8 cellular contexts compared by ENCODE assay signal in the genomic region with DNA sequence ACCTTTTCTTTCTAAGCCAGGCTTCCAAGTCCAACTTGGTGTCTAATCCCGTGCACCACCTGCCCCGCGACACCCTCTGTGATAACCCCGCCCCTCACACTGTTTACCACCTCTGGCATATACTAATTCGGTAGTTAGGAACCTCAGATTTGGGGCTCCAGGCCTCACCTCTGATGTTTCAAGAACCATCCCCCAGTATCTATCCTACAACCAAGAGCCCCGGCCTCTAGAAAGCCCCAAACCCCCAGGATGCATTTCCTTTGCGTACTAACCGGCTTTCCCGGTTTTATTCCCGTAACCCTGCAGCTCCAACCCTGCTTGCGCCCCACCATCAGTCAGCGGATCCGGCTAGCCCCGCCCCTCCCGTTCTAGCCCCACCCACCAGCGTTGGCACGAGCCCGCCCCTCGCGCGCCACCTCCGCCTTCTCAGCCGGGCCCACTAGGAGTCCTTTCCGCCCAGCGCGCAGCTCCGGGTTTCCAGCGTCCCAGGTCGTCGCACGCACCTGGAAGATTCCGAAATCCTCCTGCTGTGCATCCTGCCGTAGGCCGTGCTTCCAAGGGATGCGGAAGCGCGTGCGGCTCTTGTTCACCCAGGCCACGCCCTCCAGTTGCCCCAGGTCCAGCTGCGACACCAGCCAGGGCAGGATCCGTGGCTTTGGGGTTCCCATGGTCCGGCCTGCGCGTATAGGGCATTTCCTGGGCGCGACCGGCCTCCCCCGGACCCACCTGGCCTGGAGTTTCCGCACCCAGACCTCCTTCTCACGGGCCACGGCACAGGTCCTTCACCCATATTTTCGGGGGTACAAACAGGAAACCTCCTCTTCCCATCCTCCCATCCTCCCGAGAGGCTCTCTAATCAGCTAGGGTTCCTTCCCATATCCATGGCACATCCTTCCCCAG. TPM values are rescaled to one million over a fixed set of nuclear protein-coding genes. Genes with fewer than 3 reads are reported as not detected.
DNase-seq lines count a peak whose midpoint lies in the region; ATAC-seq and TF ChIP-seq lines count a peak whose summit lies in the region.

No MANE protein-coding gene starts in this region.

- peaks cover 10% of the 10 kb centered on the region; the same call in 1 of the 2 replicates for H3K36me3 Mint-ChIP-seq in HFFc6 (ENCODE audit: low read depth)

- H3K27me3 Mint-ChIP-seq in HFFc6 (ENCODE audit: insufficient read depth): peaks cover 11% of the 10 kb centered on the region

- ATAC-seq in HG03039 (IDR thresholded peaks at IDR 0.05; ENCODE audit: unreplicated experiment): no peak

- no peaks in the 10 kb centered on the region for H3K27me3 ChIP-seq in kidney epithelial cell (ENCODE audit: control insufficient read depth, insufficient read depth, low read length)

- peak overlapping the region; percentile 84 for H3K4me3 ChIP-seq in kidney epithelial cell (ENCODE audit: low read depth, low read length)

- peak overlapping the region; percentile 85 for H3K27ac Mint-ChIP-seq in HFFc6

- H3K4me1 Mint-ChIP-seq in HFFc6 (ENCODE audit: low read depth): peaks cover 22% of the 10 kb centered on the region

- peak overlapping the region; percentile 93 for H3K4me3 Mint-ChIP-seq in HFFc6

- TF ChIP-seq CTCF in HFFc6 (IDR thresholded peaks at IDR 0.05): 0 out of 2 replicates have a peak, but pooled peaks have one; percentile 10
- TF ChIP-seq CTCF in kidney epithelial cell (IDR thresholded peaks at IDR 0.05; ENCODE audit: insufficient read depth, low read length, poor library complexity, severe bottlenecking): peak; percentile 7

- no peaks in the 10 kb centered on the region for H3K9me3 Mint-ChIP-seq in HFFc6

- peaks cover 2% of the 10 kb centered on the region for H3K36me3 ChIP-seq in kidney epithelial cell (ENCODE audit: control insufficient read depth, insufficient read depth, low read length)

- peak; percentile 93 for DNase-seq in DMS 273 (lab: John Stamatoyannopoulos, UW; ENCODE audit: unreplicated experiment)
- DNase-seq in HFFc6: peak; percentile 79
- DNase-seq in NCI-H226: peak; percentile 93
- DNase-seq in activated CD4-positive, CD25-positive, alpha-beta regulatory T cell treated with anti-CD3 and anti-CD28 coated beads, Interleukin-2, amount 50 U/mL, for 72 hours: peak; percentile 88
- peak; percentile 84 for DNase-seq in cerebellar cortex (ENCODE audit: low spot score)
- no peak for DNase-seq in kidney epithelial cell (ENCODE audit: low read depth)
- peak; percentile 95 for DNase-seq in stimulated activated CD4-positive, alpha-beta T cell treated with anti-CD3 and anti-CD28 coated beads, Interleukin-15, amount 100 ng/mL, for 24 hours

RNA-seq across cellular contexts. Expression of gene IRF3, which starts 1.2 kb away (rescaled TPM):
- total RNA-seq in HFFc6 (2021; fragmentation: NEBNext Ultra II Directional; extraction: Animal tissue kit (Norgen Biotek cat#: 25700)): 10 to 100 TPM; 55.5 to 72.8 (median 58.7) TPM
- total RNA-seq in kidney epithelial cell: 47.3 and 66.6 TPM in 2 replicates

RNA-seq across cellular contexts. Expression of gene BCL2L12, which starts 1.3 kb away (rescaled TPM):
- 10 to 100 TPM; 23.9 to 34.2 (median 33.4) TPM for total RNA-seq in HFFc6 (2021; fragmentation: NEBNext Ultra II Directional; extraction: Animal tissue kit (Norgen Biotek cat#: 25700))
- total RNA-seq in kidney epithelial cell: 13.9 and 19.8 TPM in 2 replicates

RNA-seq across cellular contexts. Expression of gene PRMT1, which starts 12.7 kb away (rescaled TPM):
- 100 to 1,000 TPM; 209 to 226 (median 217) TPM for total RNA-seq in HFFc6 (2021; fragmentation: NEBNext Ultra II Directional; extraction: Animal tissue kit (Norgen Biotek cat#: 25700))
- total RNA-seq in kidney epithelial cell: 284 and 314 TPM in 2 replicates

RNA-seq across cellular contexts. Expression of gene SCAF1, which starts 22.4 kb away (rescaled TPM):
- total RNA-seq in HFFc6 (2021; fragmentation: NEBNext Ultra II Directional; extraction: Animal tissue kit (Norgen Biotek cat#: 25700)): 100 to 1,000 TPM; 112 to 134 (median 121) TPM
- 38.9 and 51.1 TPM in 2 replicates for total RNA-seq in kidney epithelial cell

RNA-seq across cellular contexts. Expression of gene RRAS, which starts 24.5 kb away (rescaled TPM):
- 100 to 1,000 TPM; 130 to 162 (median 133) TPM for total RNA-seq in HFFc6 (2021; fragmentation: NEBNext Ultra II Directional; extraction: Animal tissue kit (Norgen Biotek cat#: 25700))
- total RNA-seq in kidney epithelial cell: 32.8 and 44.1 TPM in 2 replicates
